1 cellular context compared by ENCODE assay signal in genomic region chr16:72832640-72833039, GRCh38.
TF ChIP-seq lines count a peak whose summit lies in the region.

No MANE protein-coding gene starts in this region.

TF ChIP-seq in HepG2, 621 proteins besides CTCF, POLR2A, EP300 and RAD21 (continued from another document and continues in another):
- TF ChIP-seq AFF4 (CRISPR knock-in tag; IDR thresholded peaks at IDR 0.05) (no peak), PPARG (CRISPR knock-in tag; conservative IDR thresholded peaks at IDR 0.05) (no peak), KLF6 (CRISPR knock-in tag; IDR thresholded peaks at IDR 0.05) (no peak), ZNF552 (CRISPR knock-in tag; IDR thresholded peaks at IDR 0.05; ENCODE audit: borderline replicate concordance) (no peak), EEA1 (CRISPR knock-in tag; IDR thresholded peaks at IDR 0.05; ENCODE audit: borderline replicate concordance) (no peak), KLF13 (CRISPR knock-in tag; IDR thresholded peaks at IDR 0.05) (no peak), HNRNPLL (IDR thresholded peaks at IDR 0.05; ENCODE audit: low read depth, low read length, poor library complexity, severe bottlenecking) (no peak), NR3C1 (CRISPR knock-in tag; IDR thresholded peaks at IDR 0.05) (no peak), GLMP (CRISPR knock-in tag; IDR thresholded peaks at IDR 0.05; ENCODE audit: borderline replicate concordance) (no peak), ZNF619 (CRISPR knock-in tag; IDR thresholded peaks at IDR 0.05) (peak; percentile 93), AKAP8 (CRISPR knock-in tag; IDR thresholded peaks at IDR 0.05) (no peak), TFDP1 (CRISPR knock-in tag; IDR thresholded peaks at IDR 0.05; ENCODE audit: borderline replicate concordance) (no peak), ZNF660 (CRISPR knock-in tag; IDR thresholded peaks at IDR 0.05; ENCODE audit: borderline replicate concordance, low read depth) (no peak), AGO2 (optimal IDR thresholded peaks at IDR 0.05; ENCODE audit: low read depth, low read length) (no peak), RFXAP (CRISPR knock-in tag; IDR thresholded peaks at IDR 0.05; ENCODE audit: borderline replicate concordance) (0 out of 2 replicates have a peak, but pooled peaks have one; percentile 33), CENPT (CRISPR knock-in tag; IDR thresholded peaks at IDR 0.05; ENCODE audit: low read depth) (no peak), ZFP62 (CRISPR knock-in tag; IDR thresholded peaks at IDR 0.05) (no peak), EZH2 (conservative IDR thresholded peaks at IDR 0.05; ENCODE audit: low read depth, low read length) (no peak), DRAP1 (CRISPR knock-in tag; IDR thresholded peaks at IDR 0.05) (no peak), ZNF281 (CRISPR knock-in tag; IDR thresholded peaks at IDR 0.05; ENCODE audit: borderline replicate concordance) (peak; percentile 74; the same call in 1 of the 2 replicates), SSRP1 (CRISPR knock-in tag; IDR thresholded peaks at IDR 0.05) (no peak), CBFB (CRISPR knock-in tag; IDR thresholded peaks at IDR 0.05) (no peak), GABPB1 (CRISPR knock-in tag; IDR thresholded peaks at IDR 0.05) (0 out of 2 replicates have a peak, but pooled peaks have one; percentile 30), KDM1A (CRISPR knock-in tag; IDR thresholded peaks at IDR 0.05) (no peak), KDM2A (CRISPR knock-in tag; IDR thresholded peaks at IDR 0.05; ENCODE audit: borderline replicate concordance, low read depth) (peak; percentile 64; the same call in 1 of the 2 replicates), GRHL1 (CRISPR knock-in tag; conservative IDR thresholded peaks at IDR 0.05) (no peak), ZBTB43 (CRISPR knock-in tag; conservative IDR thresholded peaks at IDR 0.05) (0 out of 2 replicates have a peak, but pooled peaks have one; percentile 46), TCF7L2 (IDR thresholded peaks at IDR 0.05; ENCODE audit: low read depth, low read length) (no peak), MIER3 (CRISPR knock-in tag; IDR thresholded peaks at IDR 0.05; ENCODE audit: borderline replicate concordance) (no peak), IRX3 (CRISPR knock-in tag; IDR thresholded peaks at IDR 0.05; ENCODE audit: borderline replicate concordance, low read depth) (no peak), TEF (CRISPR knock-in tag; IDR thresholded peaks at IDR 0.05) (no peak), POLR2G (IDR thresholded peaks at IDR 0.05; ENCODE audit: low read depth, low read length) (no peak), ZNF704 (CRISPR knock-in tag; IDR thresholded peaks at IDR 0.05; ENCODE audit: borderline replicate concordance) (no peak), ZNF451 (CRISPR knock-in tag; IDR thresholded peaks at IDR 0.05) (no peak), ZNF841 (CRISPR knock-in tag; IDR thresholded peaks at IDR 0.05; ENCODE audit: borderline replicate concordance) (no peak), SP4 (CRISPR knock-in tag; IDR thresholded peaks at IDR 0.05) (peak; percentile 37; the same call in 1 of the 2 replicates), ADNP (CRISPR knock-in tag; IDR thresholded peaks at IDR 0.05) (no peak), ZNF253 (CRISPR knock-in tag; IDR thresholded peaks at IDR 0.05; ENCODE audit: borderline replicate concordance) (peak; percentile 40; the same call in 1 of the 2 replicates), FOXJ3 (CRISPR knock-in tag; IDR thresholded peaks at IDR 0.05; ENCODE audit: borderline replicate concordance) (no peak), ZNF282 (IDR thresholded peaks at IDR 0.05; ENCODE audit: partially characterized antibody) (no peak), KDM6A (CRISPR knock-in tag; IDR thresholded peaks at IDR 0.05; ENCODE audit: low read depth) (no peak), JUN (CRISPR knock-in tag; IDR thresholded peaks at IDR 0.05) (no peak), PLSCR1 (CRISPR knock-in tag; IDR thresholded peaks at IDR 0.05; ENCODE audit: borderline replicate concordance) (no peak), ZHX1 (CRISPR knock-in tag; IDR thresholded peaks at IDR 0.05; ENCODE audit: low read depth) (no peak)
